13 cellular contexts compared by ENCODE assay signal in the genomic region with DNA sequence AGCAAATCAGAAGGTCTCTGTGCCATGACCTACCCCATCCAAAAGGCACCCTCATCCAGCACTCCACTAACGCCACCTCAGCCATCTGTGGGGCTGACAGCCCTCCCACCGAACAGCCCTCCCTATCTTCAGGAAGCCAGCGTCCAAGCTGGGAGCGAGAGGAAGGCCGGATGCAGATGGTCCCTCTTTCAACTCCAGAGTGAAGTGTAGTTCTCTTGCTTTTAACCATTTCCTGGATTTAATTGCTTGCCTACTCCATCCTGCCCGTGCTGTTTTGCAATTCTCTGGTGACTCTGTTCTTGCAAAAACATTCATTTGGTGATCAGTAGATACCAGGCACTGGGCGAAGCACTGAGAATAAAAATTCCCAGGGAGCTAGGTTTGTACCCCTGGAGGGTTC. TPM values are rescaled to one million over a fixed set of nuclear protein-coding genes. Genes with fewer than 3 reads are reported as not detected.
A peak's percentile ranks its signal among the peaks of the same experiment; 100 is the strongest.
DNase-seq lines count a peak whose midpoint lies in the region; ATAC-seq and TF ChIP-seq lines count a peak whose summit lies in the region.
"Had no signal": no experiment of that assay in that cellular context is flagged by ENCODE, and none has a peak within 500 bp of the region (broad histone marks: within the 10 kb centered on the region; RNA-seq: fewer than 3 reads in every experiment).

No MANE protein-coding gene starts in this region.

- peaks cover 34% of the 10 kb centered on the region for H3K4me1 Mint-ChIP-seq in endothelial cell (ENCODE audit: unreplicated experiment)
- no peaks in the 10 kb centered on the region for H3K4me1 Mint-ChIP-seq in CD8-positive, alpha-beta T cell (ENCODE audit: low read depth)

- H3K27me3 Mint-ChIP-seq in endothelial cell (ENCODE audit: unreplicated experiment) = peaks cover 5% of the 10 kb centered on the region
- peaks cover 12% of the 10 kb centered on the region for H3K27me3 Mint-ChIP-seq in CD8-positive, alpha-beta T cell (ENCODE audit: low read depth)

- peak overlapping the region; percentile 91 for H3K27ac Mint-ChIP-seq in endothelial cell (ENCODE audit: unreplicated experiment)
- H3K27ac Mint-ChIP-seq in CD8-positive, alpha-beta T cell = no peak overlapping the region

- no peaks in the 10 kb centered on the region for H3K9me3 ChIP-seq in mesodermal cell (ENCODE audit: control insufficient read depth, low read length)
- no peaks in the 10 kb centered on the region for H3K9me3 ChIP-seq in CD8-positive, alpha-beta T cell (ENCODE audit: low read length)

- no peaks in the 10 kb centered on the region for H3K36me3 Mint-ChIP-seq in endothelial cell (ENCODE audit: low read depth, unreplicated experiment)
- no peaks in the 10 kb centered on the region for H3K36me3 Mint-ChIP-seq in CD8-positive, alpha-beta T cell

- peak overlapping the region; percentile 66 for H3K27ac ChIP-seq in mesodermal cell (ENCODE audit: low read depth, low read length, severe bottlenecking)
- no peak overlapping the region for H3K27ac ChIP-seq in CD8-positive, alpha-beta T cell (ENCODE audit: low read depth, low read length)
- H3K27ac ChIP-seq in RWPE1 = no peak overlapping the region
- H3K27ac ChIP-seq: brain microvascular endothelial cell had no signal

- TF ChIP-seq CTCF in endothelial cell (IDR thresholded peaks at IDR 0.05; ENCODE audit: unreplicated experiment) (no peak), RWPE1 (conservative IDR thresholded peaks at IDR 0.05; ENCODE audit: low read depth) (no peak)
- TF ChIP-seq CTCF in CD8-positive, alpha-beta T cell (IDR thresholded peaks at IDR 0.05) = no peak

- peak; percentile 28 for DNase-seq in EL
- DNase-seq in NCI-H510A (lab: John Stamatoyannopoulos, UW) = peak; percentile 46
- DNase-seq in endothelial cell (ENCODE audit: low spot score) = peak; percentile 71
- no peak for DNase-seq in CD8-positive, alpha-beta T cell
- DNase-seq in activated CD4-positive, CD25-positive, alpha-beta regulatory T cell (lab: John Stamatoyannopoulos, UW) = no peak
- no peak for DNase-seq in RWPE1 (ENCODE audit: low spot score)
- DNase-seq: activated CD4-positive, alpha-beta T cell treated with anti-CD3 and anti-CD28 coated beads, Interleukin-2, amount 50 U/mL, for 4 hours; activated gamma-delta T cell treated with Interleukin-2 at 50 U/mL for 16 hours; brain microvascular endothelial cell; NCI-H1417; NCI-H526 had no signal

- POLR2A ChIA-PET in CD8-positive, alpha-beta T cell (lab: Charles Lee) = interaction anchor here (1.3 kb wide), 1 partner anchor 91 kb away, joined by 3 read pairs; the partner anchor contains the start of gene VPS26C
- POLR2A ChIA-PET in RWPE1 (lab: Yijun Ruan, JAX; ENCODE audit: low non-redundant PET) = no interaction called here

- H3K36me3 ChIP-seq in mesodermal cell (ENCODE audit: control insufficient read depth, insufficient read depth, low read length) = no peaks in the 10 kb centered on the region
- H3K36me3 ChIP-seq in CD8-positive, alpha-beta T cell (ENCODE audit: insufficient read depth, low read length) = no peaks in the 10 kb centered on the region
- H3K36me3 ChIP-seq: brain microvascular endothelial cell had no signal

- CTCF ChIA-PET in CD8-positive, alpha-beta T cell (lab: Charles Lee) = no interaction called here
- CTCF ChIA-PET in RWPE1 (lab: Yijun Ruan, JAX) = interaction anchor here (0.6 kb wide), 2 partner anchors 610 to 963 kb away, joined by 5 read pairs; no protein-coding TSS in a partner anchor

- H3K4me1 ChIP-seq in mesodermal cell (ENCODE audit: control insufficient read depth, insufficient read depth, low read length, poor library complexity, severe bottlenecking) = no peaks in the 10 kb centered on the region
- H3K4me1 ChIP-seq in CD8-positive, alpha-beta T cell (ENCODE audit: insufficient read depth, low read length) = no peaks in the 10 kb centered on the region

- WGBS in mesodermal cell (ENCODE audit: insufficient coverage in 2 of 2), 2 experiments = 83 to 86% methylated on average over 6 to 7 of the region's 7 CpGs

- no peak overlapping the region for H3K4me3 ChIP-seq in mesodermal cell (ENCODE audit: extremely low read depth, insufficient read depth, low read length, poor library complexity, severe bottlenecking)
- H3K4me3 ChIP-seq in CD8-positive, alpha-beta T cell (ENCODE audit: low read depth, low read length) = no peak overlapping the region

- no peaks in the 10 kb centered on the region for H3K9me3 Mint-ChIP-seq in endothelial cell (ENCODE audit: unreplicated experiment)
- H3K9me3 Mint-ChIP-seq in CD8-positive, alpha-beta T cell = no peaks in the 10 kb centered on the region

- H3K4me3 Mint-ChIP-seq in endothelial cell (ENCODE audit: unreplicated experiment) = no peak overlapping the region
- H3K4me3 Mint-ChIP-seq in CD8-positive, alpha-beta T cell = no peak overlapping the region

- H3K27me3 ChIP-seq in CD8-positive, alpha-beta T cell (ENCODE audit: insufficient read depth, low read length) = no peaks in the 10 kb centered on the region
- H3K27me3 ChIP-seq: brain microvascular endothelial cell had no signal

- intact Hi-C loops in CD8-positive, alpha-beta T cell (cut with DNase I, micrococcal nuclease) = no loop called here

- ATAC-seq in CD8-positive, alpha-beta T cell = no peak
- no peak for ATAC-seq in GM21529 (IDR thresholded peaks at IDR 0.05; ENCODE audit: unreplicated experiment)

RNA-seq across cellular contexts. Expression of gene DYRK1A, which starts 8.2 kb away (rescaled TPM):
- 87.5 TPM for total RNA-seq in endothelial cell (ENCODE audit: unreplicated experiment)
- polyA plus RNA-seq in mesodermal cell (2013, experiment 1 of 2) = 26.4 TPM
- 25.2 TPM for polyA plus RNA-seq in mesodermal cell (2013, experiment 2 of 2)
- total RNA-seq in CD8-positive, alpha-beta T cell = 100 to 1,000 TPM; 171 to 195 TPM

Comparison
In these comparisons a context has a peak if more than half of its experiments do, and no peak if none do; other contexts are left out.
1. DNase-seq: peak in EL (single experiment), NCI-H510A (single experiment) and endothelial cell (single experiment); none in CD8-positive, alpha-beta T cell (0 of 7), activated CD4-positive, CD25-positive, alpha-beta regulatory T cell (0 of 4) and RWPE1 (single experiment).